ENCODE assay signal across 22 cellular contexts in the genomic region with DNA sequence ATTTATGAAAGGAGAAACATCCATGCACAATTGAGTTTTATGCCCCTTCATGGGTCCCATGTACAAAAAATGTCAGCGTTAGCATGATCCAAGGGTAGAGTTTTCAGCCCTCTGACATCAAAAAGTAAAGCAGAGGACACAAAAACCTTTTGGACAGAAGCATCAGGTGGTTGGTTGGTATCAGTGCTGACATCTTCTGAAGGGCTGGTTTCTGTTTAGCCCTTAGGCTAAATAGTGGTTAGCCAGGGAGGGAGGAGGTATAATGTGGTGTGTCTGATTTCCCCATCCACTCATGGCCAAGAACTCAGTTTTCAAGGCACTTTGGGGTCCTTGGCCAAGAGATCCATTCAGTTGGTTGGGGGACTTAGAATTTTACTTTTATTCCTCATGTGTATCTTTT.
"Had no signal": no experiment of that assay in that cellular context is flagged by ENCODE, and none has a peak within 500 bp of the region (broad histone marks: within the 10 kb centered on the region; RNA-seq: fewer than 3 reads in every experiment).

No MANE protein-coding gene starts in this region.

- H3K4me1 ChIP-seq: Peyer's patch, SJSA1 had no signal

- H3K4me2 ChIP-seq: PC-9 had no signal

- H3K27me3 ChIP-seq: MG63, Peyer's patch, SJSA1 had no signal

- H3K27ac ChIP-seq: PC-9, Peyer's patch, SJSA1, SK-N-MC had no signal

- H2AFZ ChIP-seq: PC-9 had no signal

- DNase-seq: KBM-7; MG63; NCI-H1092; NCI-H1105 treated with DMSO at 0.1 percent for 48 hours; NCI-H1417 treated with DMSO at 0.1 percent for 48 hours; NCI-H146; NCI-H1694 treated with DMSO at 0.1 percent for 48 hours; NCI-H1930; NCI-H2081; NCI-H2107; NCI-H2227 treated with DMSO at 0.1 percent for 48 hours; NCI-H524; NCI-H526 treated with DMSO at 0.1 percent for 48 hours; NCI-H748 treated with DMSO at 0.1 percent for 48 hours; NK-92 treated with Interleukin-12 subunit alpha and Interleukin-12 subunit beta, amount 100 ng/mL, for 24 hours; PC-9; Peyer's patch; Right ventricle myocardium superior; RPMI8226; SIG-M5 had no signal

- H3K9me3 ChIP-seq: MG63, Peyer's patch, SJSA1 had no signal

- H3K4me3 ChIP-seq: MG63, PC-9, Peyer's patch, SJSA1, SK-N-MC had no signal
